Comparison of ENCODE assay signal across 13 cellular contexts in genomic region chr6:157847846-157848245, GRCh38.
"Had no signal": no experiment of that assay in that cellular context is flagged by ENCODE, and none has a peak within 500 bp of the region (broad histone marks: within the 10 kb centered on the region; RNA-seq: fewer than 3 reads in every experiment).

No MANE protein-coding gene starts in this region.

- H3K27me3 ChIP-seq: gastroesophageal sphincter, heart right ventricle, pancreas had no signal

- H3K27ac Mint-ChIP-seq: brain; T-helper 2 cell treated with Interferon-gamma antibody and Interleukin-4, amounts not matched to agents 5 μg/mL and 100 μg/mL, for 36 hours had no signal

- H3K4me3 ChIP-seq: gastroesophageal sphincter, heart right ventricle, lung, pancreas had no signal

- H3K27me3 Mint-ChIP-seq: brain had no signal

- ATAC-seq: gastroesophageal sphincter, heart right ventricle, sciatic nerve had no signal

- H3K36me3 ChIP-seq: gastroesophageal sphincter, heart right ventricle, pancreas had no signal

- H3K4me3 Mint-ChIP-seq: brain; T-helper 2 cell treated with Interferon-gamma antibody and Interleukin-4, amounts not matched to agents 5 μg/mL and 100 μg/mL, for 36 hours had no signal

- H3K27ac ChIP-seq: gastroesophageal sphincter, heart right ventricle, pancreas had no signal

- DNase-seq: activated CD4-positive, alpha-beta T cell treated with anti-CD3 and anti-CD28 coated beads, Interleukin-2, amount 50 U/mL, for 1 hour; activated naive CD4-positive, alpha-beta T cell treated with anti-CD3 and anti-CD28 coated beads, Interleukin-2, amount 50 U/mL, for 16 hours; activated T-cell treated with anti-CD3 and anti-CD28 coated beads for 4 hours; amygdala; erythroblast; heart right ventricle; pancreas; SW 1271 had no signal

- H3K9me3 ChIP-seq: pancreas had no signal
